Comparison of ENCODE assay signal across 29 cellular contexts in genomic region chr9:21579743-21580142, GRCh38.
DNase-seq lines count a peak whose midpoint lies in the region; ATAC-seq, FAIRE-seq and TF ChIP-seq lines count a peak whose summit lies in the region.
"Had no signal": no experiment of that assay in that cellular context is flagged by ENCODE, and none has a peak within 500 bp of the region (broad histone marks: within the 10 kb centered on the region; RNA-seq: fewer than 3 reads in every experiment).

No MANE protein-coding gene starts in this region.

- H3K9me3 Mint-ChIP-seq in activated naive CD4-positive, alpha-beta T cell treated with anti-CD3 and anti-CD28 coated beads, Interleukin-2, amount 50 U/mL, for 24 hours = no peaks in the 10 kb centered on the region
- no peaks in the 10 kb centered on the region for H3K9me3 Mint-ChIP-seq in activated naive CD4-positive, alpha-beta T cell treated with anti-CD3 and anti-CD28 coated beads, Interleukin-2, amount 50 U/mL, for 72 hours
- no peaks in the 10 kb centered on the region for H3K9me3 Mint-ChIP-seq in activated T-cell treated with anti-CD3 and anti-CD28 coated beads, Interleukin-2, amount 50 U/mL, for 24 hours
- H3K9me3 Mint-ChIP-seq: IgD-negative memory B cell; neural crest cell; stimulated activated naive B cell treated with anti-CD40 and anti-IgM and Interleukin-4, amounts not matched to agents 10 μg/mL and 1 μg/mL and 100 μg/mL, for 72 hours had no signal

- H3K27me3 ChIP-seq in Loucy (ENCODE audit: insufficient read depth, low read length, poor library complexity, severe bottlenecking) (no peaks in the 10 kb centered on the region), endothelial cell of umbilical vein (ENCODE audit: control insufficient read depth in 2 of 2, insufficient read depth in 2 of 2, low read length in 2 of 2) (no peaks in the 10 kb centered on the region), smooth muscle cell (ENCODE audit: low read depth) (no peaks in the 10 kb centered on the region)
- H3K27me3 ChIP-seq: foreskin keratinocyte, heart right ventricle, right lobe of liver, testis had no signal

- DNase-seq in activated naive CD4-positive, alpha-beta T cell treated with anti-CD3 and anti-CD28 coated beads, Interleukin-2, amount 50 U/mL, for 72 hours (ENCODE audit: low spot score in 2 of 2) = no peak
- DNase-seq in endothelial cell of umbilical vein (ENCODE audit: low read depth, low spot score) (no peak), smooth muscle cell (lab: John Stamatoyannopoulos, UW; ENCODE audit: unreplicated experiment) (no peak), NOMO-1 treated with dmso at 0.1 percent for 144 hours (lab: John Stamatoyannopoulos, UW; ENCODE audit: unreplicated experiment) (no peak), NCI-H1694 (lab: John Stamatoyannopoulos, UW) (no peak)
- no peak for DNase-seq in activated T-cell treated with anti-CD3 and anti-CD28 coated beads, Interleukin-2, amount 50 U/mL, for 24 hours
- DNase-seq: activated CD4-positive, CD25-positive, alpha-beta regulatory T cell treated with anti-CD3 and anti-CD28 coated beads, Interleukin-2, amount 50 U/mL, for 72 hours; activated CD8-positive, alpha-beta memory T cell treated with anti-CD3 and anti-CD28 coated beads for 24 hours; AML-193; amniotic stem cell; foreskin keratinocyte; heart right ventricle; lower lobe of right lung; mucosa of descending colon; NCI-H1092; NCI-H187; NCI-H69; posterior cingulate gyrus; right lobe of liver; stimulated activated naive B cell treated with anti-CD40 and anti-IgM and Interleukin-4, amounts not matched to agents 10 μg/mL and 1 μg/mL and 100 μg/mL, for 72 hours; testis had no signal

- intact Hi-C loops in endothelial cell of umbilical vein (cut with micrococcal nuclease) = loop anchor here (5.0 kb wide), 1 partner anchor 208 kb away; no protein-coding TSS in a partner anchor

- H4K20me1 ChIP-seq in Loucy (ENCODE audit: insufficient read depth, low read length, poor library complexity, severe bottlenecking) = no peaks in the 10 kb centered on the region
- no peaks in the 10 kb centered on the region for H4K20me1 ChIP-seq in endothelial cell of umbilical vein (replicated peaks; ENCODE audit: control insufficient read depth, extremely low read depth, insufficient read depth, low read length)
- H4K20me1 ChIP-seq in smooth muscle cell (ENCODE audit: low read depth) = no peaks in the 10 kb centered on the region

- H3K9me2 ChIP-seq in Loucy (replicated peaks; ENCODE audit: low read depth, low read length) = no peaks in the 10 kb centered on the region

- dilution Hi-C loops in endothelial cell of umbilical vein (cut with MboI; ENCODE audit: extremely low pct_ligation_motif_present, low sequenced_read_pairs) = no loop called here

- no peaks in the 10 kb centered on the region for H3K36me3 ChIP-seq in Loucy (ENCODE audit: insufficient read depth, low read length)
- no peaks in the 10 kb centered on the region for H3K36me3 ChIP-seq in endothelial cell of umbilical vein (ENCODE audit: control insufficient read depth in 2 of 2, extremely low read depth in 1 of 2, insufficient read depth in 2 of 2, low read length in 2 of 2)
- no peaks in the 10 kb centered on the region for H3K36me3 ChIP-seq in smooth muscle cell (ENCODE audit: low read depth)
- H3K36me3 ChIP-seq: heart right ventricle, lower lobe of right lung, right lobe of liver had no signal

- H3K4me1 Mint-ChIP-seq in activated naive CD4-positive, alpha-beta T cell treated with anti-CD3 and anti-CD28 coated beads, Interleukin-2, amount 50 U/mL, for 24 hours = peaks cover 65% of the 10 kb centered on the region
- peaks cover 49% of the 10 kb centered on the region for H3K4me1 Mint-ChIP-seq in activated T-cell treated with anti-CD3 and anti-CD28 coated beads, Interleukin-2, amount 50 U/mL, for 24 hours (ENCODE audit: low read depth)

- peak overlapping the region; percentile 89 for H3K4me3 Mint-ChIP-seq in activated naive CD4-positive, alpha-beta T cell treated with anti-CD3 and anti-CD28 coated beads, Interleukin-2, amount 50 U/mL, for 24 hours
- no peak overlapping the region for H3K4me3 Mint-ChIP-seq in activated T-cell treated with anti-CD3 and anti-CD28 coated beads, Interleukin-2, amount 50 U/mL, for 24 hours
- H3K4me3 Mint-ChIP-seq: IgD-negative memory B cell; neural crest cell; stimulated activated naive B cell treated with anti-CD40 and anti-IgM and Interleukin-4, amounts not matched to agents 10 μg/mL and 1 μg/mL and 100 μg/mL, for 72 hours had no signal

- H3K36me3 Mint-ChIP-seq in activated naive CD4-positive, alpha-beta T cell treated with anti-CD3 and anti-CD28 coated beads, Interleukin-2, amount 50 U/mL, for 24 hours = no peaks in the 10 kb centered on the region
- no peaks in the 10 kb centered on the region for H3K36me3 Mint-ChIP-seq in activated naive CD4-positive, alpha-beta T cell treated with anti-CD3 and anti-CD28 coated beads, Interleukin-2, amount 50 U/mL, for 72 hours
- H3K36me3 Mint-ChIP-seq in activated T-cell treated with anti-CD3 and anti-CD28 coated beads, Interleukin-2, amount 50 U/mL, for 24 hours (ENCODE audit: low read depth) = no peaks in the 10 kb centered on the region
- H3K36me3 Mint-ChIP-seq: IgD-negative memory B cell; stimulated activated naive B cell treated with anti-CD40 and anti-IgM and Interleukin-4, amounts not matched to agents 10 μg/mL and 1 μg/mL and 100 μg/mL, for 72 hours had no signal

- H3K4me1 ChIP-seq in Loucy (ENCODE audit: insufficient read depth, low read length, poor library complexity, severe bottlenecking) = peaks cover 10% of the 10 kb centered on the region
- H3K4me1 ChIP-seq in endothelial cell of umbilical vein (ENCODE audit: control insufficient read depth, extremely low read depth, insufficient read depth, low read length) = peaks cover 22% of the 10 kb centered on the region
- peaks cover 27% of the 10 kb centered on the region for H3K4me1 ChIP-seq in smooth muscle cell (ENCODE audit: low read depth)
- H3K4me1 ChIP-seq: lower lobe of right lung, right lobe of liver, testis had no signal

- no TSS peak for BruUV-seq in endothelial cell of umbilical vein (replicated peaks; lab: Mats Ljungman, UMichigan)

- no peaks in the 10 kb centered on the region for H3K9me3 ChIP-seq in Loucy (ENCODE audit: insufficient read depth, low read depth, low read length)
- no peaks in the 10 kb centered on the region for H3K9me3 ChIP-seq in endothelial cell of umbilical vein (replicated peaks; ENCODE audit: control insufficient read depth, insufficient read depth, low read length)
- no peaks in the 10 kb centered on the region for H3K9me3 ChIP-seq in smooth muscle cell (replicated peaks; ENCODE audit: low read depth)
- H3K9me3 ChIP-seq: heart right ventricle, lower lobe of right lung, mucosa of descending colon, right lobe of liver, testis had no signal

- 100% methylated on average over 1 of the region's 1 CpG for WGBS in smooth muscle cell (ENCODE audit: low lambda C conversion rate)

- H3K9ac ChIP-seq in Loucy (ENCODE audit: low read depth, low read length, poor library complexity, severe bottlenecking) (no peak overlapping the region), endothelial cell of umbilical vein (replicated peaks; ENCODE audit: extremely low read depth, insufficient read depth, low read length) (no peak overlapping the region), smooth muscle cell (ENCODE audit: low read depth) (peak overlapping the region; percentile 24)

- CTCF ChIA-PET in endothelial cell of umbilical vein (lab: Charles Lee) = interaction anchor here (2.5 kb wide), 1 partner anchor 20 kb away, joined by 9 read pairs; no protein-coding TSS in a partner anchor

- H3K27ac ChIP-seq in endothelial cell of umbilical vein (ENCODE audit: insufficient read depth, low read depth, low read length) (no peak overlapping the region), smooth muscle cell (ENCODE audit: low read depth) (peak overlapping the region; percentile 60)
- H3K27ac ChIP-seq: heart right ventricle, lower lobe of right lung, right lobe of liver, testis had no signal

- FAIRE-seq in endothelial cell of umbilical vein (lab: Jason Lieb, UNC) = no peak
- FAIRE-seq: G401.6, H1, TTC549, urothelium cell line had no signal

- H3K27me3 Mint-ChIP-seq in activated naive CD4-positive, alpha-beta T cell treated with anti-CD3 and anti-CD28 coated beads, Interleukin-2, amount 50 U/mL, for 24 hours = no peaks in the 10 kb centered on the region
- no peaks in the 10 kb centered on the region for H3K27me3 Mint-ChIP-seq in activated T-cell treated with anti-CD3 and anti-CD28 coated beads, Interleukin-2, amount 50 U/mL, for 24 hours

- no peak overlapping the region for H3K27ac Mint-ChIP-seq in activated naive CD4-positive, alpha-beta T cell treated with anti-CD3 and anti-CD28 coated beads, Interleukin-2, amount 50 U/mL, for 24 hours
- H3K27ac Mint-ChIP-seq in activated naive CD4-positive, alpha-beta T cell treated with anti-CD3 and anti-CD28 coated beads, Interleukin-2, amount 50 U/mL, for 72 hours = no peak overlapping the region
- H3K27ac Mint-ChIP-seq in activated T-cell treated with anti-CD3 and anti-CD28 coated beads, Interleukin-2, amount 50 U/mL, for 24 hours = no peak overlapping the region
- H3K27ac Mint-ChIP-seq: IgD-negative memory B cell; stimulated activated naive B cell treated with anti-CD40 and anti-IgM and Interleukin-4, amounts not matched to agents 10 μg/mL and 1 μg/mL and 100 μg/mL, for 72 hours had no signal

- TF ChIP-seq CTCF in Loucy (conservative IDR thresholded peaks at IDR 0.05; ENCODE audit: low read length) = no peak
- no peak for TF ChIP-seq CTCF in endothelial cell of umbilical vein (IDR thresholded peaks at IDR 0.05; ENCODE audit: extremely low read depth in 1 of 2, insufficient read depth in 1 of 2, low read depth in 1 of 2, low read length in 2 of 2)
- no peak for TF ChIP-seq CTCF in smooth muscle cell (IDR thresholded peaks at IDR 0.05; ENCODE audit: borderline replicate concordance, insufficient read depth, poor library complexity, severe bottlenecking)

- H2AFZ ChIP-seq in Loucy (ENCODE audit: low read length) (peak overlapping the region; percentile 38; the same call in 1 of the 2 replicates), endothelial cell of umbilical vein (ENCODE audit: low read depth, low read length) (peak overlapping the region; percentile 19), smooth muscle cell (ENCODE audit: low read depth) (peak overlapping the region; percentile 58)

- no peak for TF ChIP-seq POLR2A in endothelial cell of umbilical vein (IDR thresholded peaks at IDR 0.05; ENCODE audit: low read depth, low read length)

- H3F3A ChIP-seq in Loucy (ENCODE audit: low read depth) (no peaks in the 10 kb centered on the region), smooth muscle cell (ENCODE audit: low read depth) (peaks cover 19% of the 10 kb centered on the region)

- no peak for ATAC-seq in activated naive CD4-positive, alpha-beta T cell treated with anti-CD3 and anti-CD28 coated beads, Interleukin-2, amount 50 U/mL, for 72 hours
- ATAC-seq: foreskin keratinocyte; heart right ventricle; stimulated activated naive B cell treated with anti-CD40 and anti-IgM and Interleukin-4, amounts not matched to agents 10 μg/mL and 1 μg/mL and 100 μg/mL, for 72 hours had no signal

- H3K4me3 ChIP-seq in Loucy (ENCODE audit: low read length, poor library complexity, severe bottlenecking) (no peak overlapping the region), endothelial cell of umbilical vein (replicated peaks in 1 of 3; ENCODE audit: insufficient read depth in 1 of 3, low read depth in 1 of 3, low read length in 3 of 3) (no peak overlapping the region), smooth muscle cell (no peak overlapping the region)
- H3K4me3 ChIP-seq: heart right ventricle, lower lobe of right lung, mucosa of descending colon, right lobe of liver, testis had no signal

- POLR2A ChIA-PET in endothelial cell of umbilical vein (lab: Charles Lee) = no interaction called here

- no peak overlapping the region for H3K4me2 ChIP-seq in Loucy (ENCODE audit: low read depth, low read length, poor library complexity, severe bottlenecking)
- H3K4me2 ChIP-seq in endothelial cell of umbilical vein (ENCODE audit: insufficient read depth, low read length) = no peak overlapping the region
- H3K4me2 ChIP-seq in smooth muscle cell = peak overlapping the region; percentile 69

- H3K79me2 ChIP-seq in Loucy (ENCODE audit: insufficient read depth, low read length) (no peaks in the 10 kb centered on the region), endothelial cell of umbilical vein (ENCODE audit: control insufficient read depth, insufficient read depth, low read length) (no peaks in the 10 kb centered on the region), smooth muscle cell (ENCODE audit: low read depth) (no peaks in the 10 kb centered on the region)

- no peaks in the 10 kb centered on the region for H3K9me1 ChIP-seq in endothelial cell of umbilical vein (replicated peaks; ENCODE audit: control insufficient read depth, extremely low read depth, insufficient read depth, low read length)
